ENCODE assay signal across 7 cellular contexts in genomic region chr2:206642075-206643025, GRCh38. TPM values are rescaled to one million over a fixed set of nuclear protein-coding genes. Genes with fewer than 3 reads are reported as not detected.
DNase-seq lines count a peak whose midpoint lies in the region; ATAC-seq and TF ChIP-seq lines count a peak whose summit lies in the region.

TSS of gene FAM237A (plus strand) at chr2:206642487. CDS start at chr2:206644237, 1,750 bp downstream.

- ATAC-seq in lower lobe of right lung (peak; percentile 34 to 52), HG02588 (IDR thresholded peaks at IDR 0.05; ENCODE audit: unreplicated experiment) (no peak), HG02763 (IDR thresholded peaks at IDR 0.05; ENCODE audit: unreplicated experiment) (no peak)

- in situ Hi-C loops in GM13976 (cut with MboI; ENCODE audit: low sequenced_read_pairs, unreplicated experiment) = no loop called here

- H3K27me3 ChIP-seq in lower lobe of right lung (ENCODE audit: low read depth) = peaks cover 35% of the 10 kb centered on the region

- DNase-seq in GM13976 (ENCODE audit: low spot score) = peak; percentile 65
- DNase-seq in NCI-H1048 (lab: John Stamatoyannopoulos, UW) = peak; percentile 14
- peak; percentile 72 for DNase-seq in choroid plexus epithelial cell (ENCODE audit: low read depth)
- peak; percentile 41 for DNase-seq in lower lobe of right lung
- no peak for DNase-seq in DMS79 (lab: John Stamatoyannopoulos, UW)

- H3K27ac ChIP-seq in lower lobe of right lung = no peak within 1 kb of the TSS

- no peaks in the 10 kb centered on the region for H3K36me3 ChIP-seq in lower lobe of right lung

- H3K4me1 ChIP-seq in lower lobe of right lung = no peaks in the 10 kb centered on the region

- no peak for TF ChIP-seq CTCF in GM13976 (IDR thresholded peaks at IDR 0.05; ENCODE audit: borderline replicate concordance, control extremely low read depth, extremely low read depth, insufficient read depth, missing control alignments)
- TF ChIP-seq CTCF in choroid plexus epithelial cell (conservative IDR thresholded peaks at IDR 0.05; ENCODE audit: low read depth, low read length) = no peak
- TF ChIP-seq CTCF in lower lobe of right lung (IDR thresholded peaks at IDR 0.05) = no peak

- H3K9me3 ChIP-seq in lower lobe of right lung = no peaks in the 10 kb centered on the region

- H3K4me3 ChIP-seq in choroid plexus epithelial cell (ENCODE audit: low read depth, low read length) = no peak within 1 kb of the TSS
- no peak within 1 kb of the TSS for H3K4me3 ChIP-seq in lower lobe of right lung

- intact Hi-C loops in lower lobe of right lung (cut with DNase I) = no loop called here

RNA-seq across cellular contexts. Expression of gene FAM237A, which starts in this region (rescaled TPM):
- total RNA-seq in lower lobe of right lung = not detected

Comparison
In these comparisons a context has a peak if more than half of its experiments do, and no peak if none do; other contexts are left out.
1. Peak in DNase-seq and ATAC-seq in lower lobe of right lung; RNA of the gene not detected or under 1 TPM.